2 cellular contexts compared by ENCODE assay signal in the genomic region with DNA sequence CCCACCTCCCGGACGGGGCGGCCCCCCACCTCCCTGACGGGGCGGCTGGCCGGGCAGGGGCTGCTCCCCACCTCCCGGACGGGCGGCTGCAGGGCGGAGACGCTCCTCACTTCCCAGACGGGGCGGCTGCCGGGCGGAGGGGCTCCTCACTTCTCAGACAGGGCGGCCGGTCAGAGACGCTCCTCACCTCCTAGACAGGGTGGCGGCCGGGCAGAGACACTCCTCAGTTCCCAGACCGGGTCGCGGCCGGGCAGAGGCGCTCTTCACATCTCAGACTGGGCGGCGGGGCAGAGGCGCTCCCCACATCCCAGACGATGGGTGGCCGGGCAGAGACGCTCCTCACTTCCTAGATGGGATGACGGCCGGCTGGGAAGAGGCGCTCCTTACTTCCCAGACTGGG.
DNase-seq lines count a peak whose midpoint lies in the region; ATAC-seq and TF ChIP-seq lines count a peak whose summit lies in the region.
"Not testable (repeated sequence)": the region's sequence is repeated elsewhere in the genome, so short reads cannot be mapped to it uniquely, and the experiment has no call there.

No MANE protein-coding gene starts in this region.

- not testable (repeated sequence) for H3K4me3 Mint-ChIP-seq in activated CD8-positive, alpha-beta memory T cell treated with anti-CD3 and anti-CD28 coated beads, Interleukin-2, amount 10 ng/mL, durations not matched to agents 7 days and 5 days

- H3K36me3 Mint-ChIP-seq in activated CD8-positive, alpha-beta memory T cell treated with anti-CD3 and anti-CD28 coated beads, Interleukin-2, amount 10 ng/mL, durations not matched to agents 7 days and 5 days: not testable (repeated sequence)

- H3K4me3 ChIP-seq in right atrium auricular region: not testable (repeated sequence)

- not testable (repeated sequence) for H3K36me3 ChIP-seq in right atrium auricular region

- not testable (repeated sequence) for H3K27me3 ChIP-seq in right atrium auricular region

- H3K9me3 Mint-ChIP-seq in activated CD8-positive, alpha-beta memory T cell treated with anti-CD3 and anti-CD28 coated beads, Interleukin-2, amount 10 ng/mL, durations not matched to agents 7 days and 5 days (ENCODE audit: low read depth): not testable (repeated sequence)

- H3K4me1 ChIP-seq in right atrium auricular region: not testable (repeated sequence)

- H3K27ac ChIP-seq in right atrium auricular region: not testable (repeated sequence)

- not testable (repeated sequence) for H3K27ac Mint-ChIP-seq in activated CD8-positive, alpha-beta memory T cell treated with anti-CD3 and anti-CD28 coated beads, Interleukin-2, amount 10 ng/mL, durations not matched to agents 7 days and 5 days

- H3K27me3 Mint-ChIP-seq in activated CD8-positive, alpha-beta memory T cell treated with anti-CD3 and anti-CD28 coated beads, Interleukin-2, amount 10 ng/mL, durations not matched to agents 7 days and 5 days: not testable (repeated sequence)

- ATAC-seq in activated CD8-positive, alpha-beta memory T cell treated with anti-CD3 and anti-CD28 coated beads, Interleukin-2, amount 10 ng/mL, durations not matched to agents 7 days and 5 days: not testable (repeated sequence)

- TF ChIP-seq CTCF in right atrium auricular region (IDR thresholded peaks at IDR 0.05): not testable (repeated sequence)

- DNase-seq in activated CD8-positive, alpha-beta memory T cell treated with anti-CD3 and anti-CD28 coated beads, Interleukin-2, amount 10 ng/mL, durations not matched to agents 7 days and 5 days: peak; percentile 21
- peak; percentile 26 for DNase-seq in right atrium auricular region (ENCODE audit: low spot score)

- not testable (repeated sequence) for H3K9me3 ChIP-seq in right atrium auricular region

- CTCF ChIA-PET in activated CD8-positive, alpha-beta memory T cell treated with anti-CD3 and anti-CD28 coated beads, Interleukin-2, amount 10 ng/mL, durations not matched to agents 7 days and 5 days (lab: Charles Lee): not testable (repeated sequence)

- not testable (repeated sequence) for H3K4me1 Mint-ChIP-seq in activated CD8-positive, alpha-beta memory T cell treated with anti-CD3 and anti-CD28 coated beads, Interleukin-2, amount 10 ng/mL, durations not matched to agents 7 days and 5 days
